ENCODE assay signal across 38 cellular contexts in genomic region chr3:3641877-3642276, GRCh38.
"Had no signal": no experiment of that assay in that cellular context is flagged by ENCODE, and none has a peak within 500 bp of the region (broad histone marks: within the 10 kb centered on the region; RNA-seq: fewer than 3 reads in every experiment).

No MANE protein-coding gene starts in this region.

- DNase-seq: activated effector memory CD4-positive, alpha-beta T cell treated with anti-CD3 and anti-CD28 coated beads, Interleukin-2, amount 50 U/mL, for 16 hours; activated effector memory CD4-positive, alpha-beta T cell treated with Interleukin-2 at 50 U/mL for 16 hours; activated gamma-delta T cell; activated gamma-delta T cell treated with Interleukin-2 at 50 U/mL for 16 hours; activated naive CD4-positive, alpha-beta T cell; activated naive CD4-positive, alpha-beta T cell treated with anti-CD3 and anti-CD28 coated beads for 36 hours; activated naive CD4-positive, alpha-beta T cell treated with anti-CD3 and anti-CD28 coated beads, Interleukin-2, amount 10 ng/mL, durations not matched to agents 7 days and 5 days; activated naive CD4-positive, alpha-beta T cell treated with anti-CD3 and anti-CD28 coated beads, Interleukin-2, amount 50 U/mL, for 16 hours; activated naive CD4-positive, alpha-beta T cell treated with Interleukin-2 at 50 U/mL for 16 hours; activated naive CD8-positive, alpha-beta T cell treated with anti-CD3 and anti-CD28 coated beads for 36 hours; activated naive CD8-positive, alpha-beta T cell treated with anti-CD3 and anti-CD28 coated beads, Interleukin-2, amount 10 ng/mL, durations not matched to agents 7 days and 5 days; activated naive CD8-positive, alpha-beta T cell treated with anti-CD3 and anti-CD28 coated beads, Interleukin-2, amount 50 U/mL, for 24 hours; activated T-cell treated with anti-CD3 and anti-CD28 coated beads, Interleukin-2, amount 50 U/mL, for 1 hour; activated T-cell treated with anti-CD3 and anti-CD28 coated beads, Interleukin-2, amount 50 U/mL, for 24 hours; activated T-cell treated with anti-CD3 and anti-CD28 coated beads, Interleukin-2, amount 50 U/mL, for 4 hours; activated T-cell treated with anti-CD3 and anti-CD28 coated beads, Interleukin-2, amount 50 U/mL, for 48 hours; activated T-cell treated with anti-CD3 and anti-CD28 coated beads, Interleukin-2, amount 50 U/mL, for 72 hours; adrenal gland; amniotic stem cell; amygdala; aorta; body of pancreas; brain microvascular endothelial cell; central memory CD4-positive, alpha-beta T cell; cerebellar nuclear complex had no signal

- H3K9me3 Mint-ChIP-seq: activated naive CD4-positive, alpha-beta T cell treated with anti-CD3 and anti-CD28 coated beads for 36 hours; activated naive CD4-positive, alpha-beta T cell treated with anti-CD3 and anti-CD28 coated beads, Interleukin-2, amount 10 ng/mL, durations not matched to agents 7 days and 5 days; activated naive CD4-positive, alpha-beta T cell treated with anti-CD3 and anti-CD28 coated beads, Interleukin-2, amount 50 U/mL, for 24 hours; activated naive CD4-positive, alpha-beta T cell treated with anti-CD3 and anti-CD28 coated beads, Interleukin-2, amount 50 U/mL, for 72 hours; activated naive CD8-positive, alpha-beta T cell treated with anti-CD3 and anti-CD28 coated beads for 36 hours; activated naive CD8-positive, alpha-beta T cell treated with anti-CD3 and anti-CD28 coated beads, Interleukin-2, amount 10 ng/mL, durations not matched to agents 7 days and 5 days; activated T-cell treated with anti-CD3 and anti-CD28 coated beads, Interleukin-2, amount 50 U/mL, for 24 hours; activated T-cell treated with anti-CD3 and anti-CD28 coated beads, Interleukin-2, amount 50 U/mL, for 4 hours; activated T-cell treated with anti-CD3 and anti-CD28 coated beads, Interleukin-2, amount 50 U/mL, for 72 hours; activated T-helper 1 cell treated with anti-CD3 and anti-CD28 coated beads, Interleukin-12 subunit alpha, Interleukin-12 subunit beta, Interleukin-2, Interleukin-4 antibody, amounts not matched to agents 30 ng/mL and 10 ng/mL and 1 ng/mL, durations not matched to agents 14 hours and 24 hours and 36 hours; activated T-helper 2 cell treated with anti-CD3 and anti-CD28 coated beads, Interferon-gamma antibody, Interleukin-2, Interleukin-4, amounts not matched to agents 10 μg/mL and 5 μg/mL and 100 μg/mL, durations not matched to agents 14 hours and 24 hours and 36 hours; brain had no signal

- ATAC-seq: activated naive CD4-positive, alpha-beta T cell treated with anti-CD3 and anti-CD28 coated beads, Interleukin-2, amount 50 U/mL, for 72 hours; activated naive CD8-positive, alpha-beta T cell treated with anti-CD3 and anti-CD28 coated beads, Interleukin-2, amount 50 U/mL, for 24 hours; activated T-cell treated with anti-CD3 and anti-CD28 coated beads, Interleukin-2, amount 50 U/mL, for 4 hours; activated T-cell treated with anti-CD3 and anti-CD28 coated beads, Interleukin-2, amount 50 U/mL, for 72 hours; activated T-helper 17 cell treated with anti-CD3 and anti-CD28 coated beads, Interleukin-2, amount 50 U/mL, for 72 hours; body of pancreas had no signal

- H3K36me3 ChIP-seq: adrenal gland, ascending aorta, brain microvascular endothelial cell, breast epithelium, cardiac muscle cell had no signal

- H3K4me3 Mint-ChIP-seq: activated naive CD4-positive, alpha-beta T cell treated with anti-CD3 and anti-CD28 coated beads for 36 hours; activated naive CD4-positive, alpha-beta T cell treated with anti-CD3 and anti-CD28 coated beads, Interleukin-2, amount 10 ng/mL, durations not matched to agents 7 days and 5 days; activated naive CD4-positive, alpha-beta T cell treated with anti-CD3 and anti-CD28 coated beads, Interleukin-2, amount 50 U/mL, for 24 hours; activated naive CD8-positive, alpha-beta T cell; activated naive CD8-positive, alpha-beta T cell treated with anti-CD3 and anti-CD28 coated beads for 36 hours; activated naive CD8-positive, alpha-beta T cell treated with anti-CD3 and anti-CD28 coated beads, Interleukin-2, amount 10 ng/mL, durations not matched to agents 7 days and 5 days; activated naive CD8-positive, alpha-beta T cell treated with anti-CD3 and anti-CD28 coated beads, Interleukin-2, amount 50 U/mL, for 24 hours; activated T-cell treated with anti-CD3 and anti-CD28 coated beads, Interleukin-2, amount 50 U/mL, for 24 hours; activated T-cell treated with anti-CD3 and anti-CD28 coated beads, Interleukin-2, amount 50 U/mL, for 4 hours; activated T-cell treated with anti-CD3 and anti-CD28 coated beads, Interleukin-2, amount 50 U/mL, for 72 hours; activated T-helper 1 cell treated with anti-CD3 and anti-CD28 coated beads, Interleukin-12 subunit alpha, Interleukin-12 subunit beta, Interleukin-2, Interleukin-4 antibody, amounts not matched to agents 30 ng/mL and 10 ng/mL and 1 ng/mL, durations not matched to agents 14 hours and 24 hours and 36 hours; activated T-helper 17 cell treated with anti-CD3 and anti-CD28 coated beads, Interleukin-2, amount 50 U/mL, for 72 hours; central memory CD8-positive, alpha-beta T cell had no signal

- H3K27me3 ChIP-seq: adrenal gland, ascending aorta, body of pancreas, brain microvascular endothelial cell, breast epithelium had no signal

- H3K9me3 ChIP-seq: adrenal gland, ascending aorta, body of pancreas, breast epithelium had no signal

- FAIRE-seq: astrocyte, bronchial epithelial cell had no signal

- H3K27me3 Mint-ChIP-seq: activated naive CD4-positive, alpha-beta T cell treated with anti-CD3 and anti-CD28 coated beads, Interleukin-2, amount 10 ng/mL, durations not matched to agents 7 days and 5 days; activated naive CD4-positive, alpha-beta T cell treated with anti-CD3 and anti-CD28 coated beads, Interleukin-2, amount 50 U/mL, for 24 hours; activated naive CD8-positive, alpha-beta T cell; activated naive CD8-positive, alpha-beta T cell treated with anti-CD3 and anti-CD28 coated beads for 36 hours; activated naive CD8-positive, alpha-beta T cell treated with anti-CD3 and anti-CD28 coated beads, Interleukin-2, amount 10 ng/mL, durations not matched to agents 7 days and 5 days; activated naive CD8-positive, alpha-beta T cell treated with anti-CD3 and anti-CD28 coated beads, Interleukin-2, amount 50 U/mL, for 24 hours; activated T-cell treated with anti-CD3 and anti-CD28 coated beads, Interleukin-2, amount 50 U/mL, for 24 hours; brain; central memory CD8-positive, alpha-beta T cell had no signal

- H3K27ac Mint-ChIP-seq: activated naive CD4-positive, alpha-beta T cell treated with anti-CD3 and anti-CD28 coated beads for 36 hours; activated naive CD4-positive, alpha-beta T cell treated with anti-CD3 and anti-CD28 coated beads, Interleukin-2, amount 10 ng/mL, durations not matched to agents 7 days and 5 days; activated naive CD4-positive, alpha-beta T cell treated with anti-CD3 and anti-CD28 coated beads, Interleukin-2, amount 50 U/mL, for 24 hours; activated naive CD4-positive, alpha-beta T cell treated with anti-CD3 and anti-CD28 coated beads, Interleukin-2, amount 50 U/mL, for 72 hours; activated naive CD8-positive, alpha-beta T cell; activated naive CD8-positive, alpha-beta T cell treated with anti-CD3 and anti-CD28 coated beads for 36 hours; activated naive CD8-positive, alpha-beta T cell treated with anti-CD3 and anti-CD28 coated beads, Interleukin-2, amount 10 ng/mL, durations not matched to agents 7 days and 5 days; activated naive CD8-positive, alpha-beta T cell treated with anti-CD3 and anti-CD28 coated beads, Interleukin-2, amount 50 U/mL, for 24 hours; activated T-cell treated with anti-CD3 and anti-CD28 coated beads, Interleukin-2, amount 50 U/mL, for 24 hours; activated T-cell treated with anti-CD3 and anti-CD28 coated beads, Interleukin-2, amount 50 U/mL, for 72 hours; activated T-helper 1 cell treated with anti-CD3 and anti-CD28 coated beads, Interleukin-12 subunit alpha, Interleukin-12 subunit beta, Interleukin-2, Interleukin-4 antibody, amounts not matched to agents 30 ng/mL and 10 ng/mL and 1 ng/mL, durations not matched to agents 14 hours and 24 hours and 36 hours; activated T-helper 17 cell treated with anti-CD3 and anti-CD28 coated beads, Interleukin-2, amount 50 U/mL, for 72 hours; activated T-helper 2 cell treated with anti-CD3 and anti-CD28 coated beads, Interferon-gamma antibody, Interleukin-2, Interleukin-4, amounts not matched to agents 10 μg/mL and 5 μg/mL and 100 μg/mL, durations not matched to agents 14 hours and 24 hours and 36 hours had no signal

- H3K4me1 Mint-ChIP-seq: activated naive CD4-positive, alpha-beta T cell treated with anti-CD3 and anti-CD28 coated beads, Interleukin-2, amount 10 ng/mL, durations not matched to agents 7 days and 5 days; activated naive CD4-positive, alpha-beta T cell treated with anti-CD3 and anti-CD28 coated beads, Interleukin-2, amount 50 U/mL, for 24 hours; activated naive CD8-positive, alpha-beta T cell treated with anti-CD3 and anti-CD28 coated beads for 36 hours; activated naive CD8-positive, alpha-beta T cell treated with anti-CD3 and anti-CD28 coated beads, Interleukin-2, amount 10 ng/mL, durations not matched to agents 7 days and 5 days; activated naive CD8-positive, alpha-beta T cell treated with anti-CD3 and anti-CD28 coated beads, Interleukin-2, amount 50 U/mL, for 24 hours; activated T-helper 17 cell treated with anti-CD3 and anti-CD28 coated beads, Interleukin-2, amount 50 U/mL, for 72 hours; central memory CD8-positive, alpha-beta T cell had no signal

- H3K27ac ChIP-seq: adrenal gland, ascending aorta, body of pancreas, brain microvascular endothelial cell, breast epithelium, cardiac muscle cell had no signal

- H3K4me1 ChIP-seq: adrenal gland, ascending aorta, body of pancreas, breast epithelium had no signal

- H3K36me3 Mint-ChIP-seq: activated naive CD4-positive, alpha-beta T cell treated with anti-CD3 and anti-CD28 coated beads, Interleukin-2, amount 10 ng/mL, durations not matched to agents 7 days and 5 days; activated naive CD4-positive, alpha-beta T cell treated with anti-CD3 and anti-CD28 coated beads, Interleukin-2, amount 50 U/mL, for 24 hours; activated naive CD4-positive, alpha-beta T cell treated with anti-CD3 and anti-CD28 coated beads, Interleukin-2, amount 50 U/mL, for 72 hours; activated naive CD8-positive, alpha-beta T cell; activated naive CD8-positive, alpha-beta T cell treated with anti-CD3 and anti-CD28 coated beads for 36 hours; activated naive CD8-positive, alpha-beta T cell treated with anti-CD3 and anti-CD28 coated beads, Interleukin-2, amount 10 ng/mL, durations not matched to agents 7 days and 5 days; brain had no signal

- H3K4me3 ChIP-seq: adrenal gland, ascending aorta, body of pancreas, breast epithelium, cardiac muscle cell had no signal
